In genomic region chr10:55668326-55668922, GRCh38 we compare ENCODE assay signal across 11 cellular contexts.
DNase-seq lines count a peak whose midpoint lies in the region; ATAC-seq and TF ChIP-seq lines count a peak whose summit lies in the region.
"Had no signal": no experiment of that assay in that cellular context is flagged by ENCODE, and none has a peak within 500 bp of the region (broad histone marks: within the 10 kb centered on the region; RNA-seq: fewer than 3 reads in every experiment).

No MANE protein-coding gene starts in this region.

- intact Hi-C loops in CD4-positive, alpha-beta T cell (cut with DNase I, micrococcal nuclease), result no loop called here
- intact Hi-C loops in transverse colon (cut with DNase I; ENCODE audit: low total_unique reads), result no loop called here

- no peaks in the 10 kb centered on the region for H3K36me3 Mint-ChIP-seq in CD4-positive, alpha-beta T cell (ENCODE audit: low read depth)

- no peak for TF ChIP-seq EP300 in transverse colon (IDR thresholded peaks at IDR 0.05; ENCODE audit: low read depth)

- 62 to 76% methylated on average over 2 of the region's 2 CpGs for WGBS in transverse colon (ENCODE audit: low coverage in 1 of 2), 2 donors

- TF ChIP-seq CTCF in GM10266 (IDR thresholded peaks at IDR 0.05; ENCODE audit: control insufficient read depth, insufficient read depth, low read depth, missing control alignments) (peak; percentile 28), transverse colon (IDR thresholded peaks at IDR 0.05) (peak in 1 of 5 experiments; percentile 9)
- no peak for TF ChIP-seq CTCF in CD4-positive, alpha-beta T cell (IDR thresholded peaks at IDR 0.05)

- H3K27ac Mint-ChIP-seq in CD4-positive, alpha-beta T cell, result no peak overlapping the region
- H3K27ac Mint-ChIP-seq: stimulated activated naive CD8-positive, alpha-beta T cell treated with anti-CD3 and anti-CD28 coated beads, Interleukin-15, Interleukin-2, amounts not matched to agents 100 ng/mL and 50 ng/mL, for 24 hours had no signal

- H3K36me3 ChIP-seq in transverse colon, result no peaks in the 10 kb centered on the region

- POLR2A ChIA-PET in CD4-positive, alpha-beta T cell (lab: Charles Lee), result no interaction called here

- in situ Hi-C loops in G401 (cut with HindIII; ENCODE audit: low sequenced_read_pairs), result no loop called here
- in situ Hi-C loops in transverse colon (cut with MboI; ENCODE audit: low pct_ligation_motif_present in 1 of 4, low pct_unique_long_range_greater_than_20kb in 1 of 4, low sequenced_read_pairs in 3 of 4), result no loop called here

- H3K9me3 Mint-ChIP-seq in CD4-positive, alpha-beta T cell, result peaks cover 1% of the 10 kb centered on the region

- no peaks in the 10 kb centered on the region for H3K4me1 ChIP-seq in transverse colon

- no peak overlapping the region for H3K27ac ChIP-seq in CD4-positive, alpha-beta T cell (ENCODE audit: low read depth, low read length)
- no peak overlapping the region for H3K27ac ChIP-seq in transverse colon

- no peaks in the 10 kb centered on the region for H3K27me3 ChIP-seq in CD4-positive, alpha-beta T cell (ENCODE audit: control insufficient read depth, insufficient read depth, low read length)
- no peaks in the 10 kb centered on the region for H3K27me3 ChIP-seq in transverse colon

- H3K27me3 Mint-ChIP-seq in CD4-positive, alpha-beta T cell, result no peaks in the 10 kb centered on the region
- H3K27me3 Mint-ChIP-seq: stimulated activated naive CD8-positive, alpha-beta T cell treated with anti-CD3 and anti-CD28 coated beads, Interleukin-15, Interleukin-2, amounts not matched to agents 100 ng/mL and 50 ng/mL, for 24 hours had no signal

- H3K9me3 ChIP-seq in CD4-positive, alpha-beta T cell (ENCODE audit: control insufficient read depth, low read length), result no peaks in the 10 kb centered on the region
- no peaks in the 10 kb centered on the region for H3K9me3 ChIP-seq in transverse colon

- H3K4me3 Mint-ChIP-seq in CD4-positive, alpha-beta T cell, result no peak overlapping the region
- H3K4me3 Mint-ChIP-seq: stimulated activated naive CD8-positive, alpha-beta T cell treated with anti-CD3 and anti-CD28 coated beads, Interleukin-15, Interleukin-2, amounts not matched to agents 100 ng/mL and 50 ng/mL, for 24 hours had no signal

- ATAC-seq in HG03442 (IDR thresholded peaks at IDR 0.05; ENCODE audit: unreplicated experiment) (peak; percentile 42), SK-N-SH treated with all-trans-retinoic acid at 6 μM for 48 hours (peak; percentile 55; the same call in 1 of the 3 replicates)
- ATAC-seq in CD4-positive, alpha-beta T cell (ENCODE audit: poor library complexity), result no peak

- no peak overlapping the region for H3K4me3 ChIP-seq in transverse colon

- CTCF ChIA-PET in CD4-positive, alpha-beta T cell (lab: Charles Lee), result no interaction called here

- H3K4me1 Mint-ChIP-seq in CD4-positive, alpha-beta T cell (ENCODE audit: low read depth), result no peaks in the 10 kb centered on the region

- DNase-seq in GM10266 (ENCODE audit: extremely low spot score) (peak; percentile 5), left kidney (ENCODE audit: low read depth, low spot score) (peak; percentile 27), G401 (ENCODE audit: low spot score) (no peak), transverse colon (no peak), NCI-H1930 (lab: John Stamatoyannopoulos, UW) (no peak)
- no peak for DNase-seq in CD4-positive, alpha-beta T cell
- DNase-seq: activated effector memory CD4-positive, alpha-beta T cell treated with Interleukin-2 at 50 U/mL for 16 hours; KG1 had no signal

- TF ChIP-seq POLR2A in transverse colon (IDR thresholded peaks at IDR 0.05), result no peak

TF ChIP-seq in SK-N-SH treated with all-trans-retinoic acid at 6 μM for 48 hours, 23 proteins besides CTCF, POLR2A, EP300 and RAD21:
- TF ChIP-seq ARNTL (CRISPR knock-in tag; IDR thresholded peaks at IDR 0.05; ENCODE audit: borderline replicate concordance, low read depth) (no peak), ISL1 (CRISPR knock-in tag; IDR thresholded peaks at IDR 0.05) (no peak), TSHZ2 (CRISPR knock-in tag; IDR thresholded peaks at IDR 0.05) (no peak)

Comparison
In these comparisons a context has a peak if more than half of its experiments do, and no peak if none do; other contexts are left out.
1. DNase-seq: peak in GM10266 (single experiment) and left kidney (single experiment); none in G401 (single experiment), CD4-positive, alpha-beta T cell (0 of 10), transverse colon (single experiment) and NCI-H1930 (0 of 2).